17 cellular contexts compared by ENCODE assay signal in the genomic region with DNA sequence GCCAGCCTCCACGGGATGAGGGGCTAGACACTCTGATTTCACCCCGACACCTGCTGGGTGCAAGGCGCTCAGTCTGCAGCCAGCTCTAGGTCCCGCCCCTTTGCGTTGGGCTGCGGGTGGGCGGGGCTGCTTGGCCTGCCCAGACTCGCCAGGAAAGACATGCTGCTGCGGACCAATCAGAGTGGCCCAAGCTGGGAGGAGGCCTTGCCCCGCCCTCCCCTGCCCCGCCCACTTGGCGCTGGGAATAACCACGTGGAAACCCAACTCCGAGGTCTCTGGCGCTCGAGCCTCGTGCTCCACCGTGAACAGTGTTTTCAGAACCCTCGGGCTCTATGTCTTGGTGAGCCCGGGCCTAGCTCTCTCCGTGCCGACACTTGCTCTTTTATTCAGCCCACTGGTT. TPM values are rescaled to one million over a fixed set of nuclear protein-coding genes. Genes with fewer than 3 reads are reported as not detected.
DNase-seq lines count a peak whose midpoint lies in the region; ATAC-seq and TF ChIP-seq lines count a peak whose summit lies in the region.
"Had no signal": no experiment of that assay in that cellular context is flagged by ENCODE, and none has a peak within 500 bp of the region (broad histone marks: within the 10 kb centered on the region; RNA-seq: fewer than 3 reads in every experiment).

No MANE protein-coding gene starts in this region.

- H3K36me3 ChIP-seq in H7 (replicated peaks; ENCODE audit: control insufficient read depth, insufficient read depth, low read length) (no peaks in the 10 kb centered on the region), testis (ENCODE audit: low read depth, missing control alignments) (no peaks in the 10 kb centered on the region)
- H3K36me3 ChIP-seq: MG63 had no signal

- 50 to 53% methylated on average over 1 to 10 of the region's 22 CpGs for WGBS in testis, 2 donors

- H3K4me3 ChIP-seq in H7 (ENCODE audit: insufficient read depth, low read depth, low read length) = no peak overlapping the region
- H3K4me3 ChIP-seq in testis = no peak overlapping the region
- H3K4me3 ChIP-seq: MG63 had no signal

- H3K27me3 ChIP-seq in H7 (ENCODE audit: control insufficient read depth, insufficient read depth, low read length) (no peaks in the 10 kb centered on the region), testis (no peaks in the 10 kb centered on the region)
- H3K27me3 ChIP-seq: MG63 had no signal

- no peaks in the 10 kb centered on the region for H3K4me1 ChIP-seq in testis

- no peak overlapping the region for H3K4me3 Mint-ChIP-seq in activated T-helper 1 cell treated with anti-CD3 and anti-CD28 coated beads, Interleukin-12 subunit alpha, Interleukin-12 subunit beta, Interleukin-2, Interleukin-4 antibody, amounts not matched to agents 30 ng/mL and 10 ng/mL and 1 ng/mL, durations not matched to agents 14 hours and 24 hours and 36 hours

- H3K9me3 ChIP-seq in testis = no peaks in the 10 kb centered on the region
- H3K9me3 ChIP-seq: MG63 had no signal

- intact Hi-C loops in activated T-helper 1 cell treated with anti-CD3 and anti-CD28 coated beads, Interleukin-12 subunit alpha, Interleukin-12 subunit beta, Interleukin-2, Interleukin-4 antibody, amounts not matched to agents 30 ng/mL and 10 ng/mL and 1 ng/mL, durations not matched to agents 14 hours and 24 hours and 36 hours (cut with micrococcal nuclease) = loop anchor here (2.0 to 10.0 kb wide), 3 partner anchors 1439 to 1887 kb away; a partner anchor contains a TSS
- intact Hi-C loops in testis (cut with DNase I; ENCODE audit: low total_unique reads) = no loop called here

- no peak for TF ChIP-seq POLR2A in testis (IDR thresholded peaks at IDR 0.05)

- no peak for ATAC-seq in HG03039 (IDR thresholded peaks at IDR 0.05; ENCODE audit: unreplicated experiment)

- peaks cover 2% of the 10 kb centered on the region for H3K27me3 Mint-ChIP-seq in activated T-helper 1 cell treated with anti-CD3 and anti-CD28 coated beads, Interleukin-12 subunit alpha, Interleukin-12 subunit beta, Interleukin-2, Interleukin-4 antibody, amounts not matched to agents 30 ng/mL and 10 ng/mL and 1 ng/mL, durations not matched to agents 14 hours and 24 hours and 36 hours (ENCODE audit: insufficient read depth)

- peak; percentile 61 for DNase-seq in H7
- DNase-seq in activated T-helper 1 cell treated with anti-CD3 and anti-CD28 coated beads, Interleukin-12 subunit alpha, Interleukin-12 subunit beta, Interleukin-2, Interleukin-4 antibody, amounts not matched to agents 30 ng/mL and 10 ng/mL and 1 ng/mL, durations not matched to agents 14 hours and 24 hours and 36 hours (ENCODE audit: low spot score) = no peak
- no peak for DNase-seq in epithelial cell of prostate (ENCODE audit: low read depth, low spot score)
- DNase-seq in testis = peak; percentile 61
- DNase-seq in RKO (ENCODE audit: low spot score) = no peak
- DNase-seq in NCI-H345 (lab: John Stamatoyannopoulos, UW) = no peak
- DNase-seq: DMS153, DND-41, GOT3, KG1, MG63, NCI-H2029, NCI-H446 treated with DMSO at 0.1 percent for 48 hours, NCI-H526, SHP77 had no signal

- H3K36me3 Mint-ChIP-seq in activated T-helper 1 cell treated with anti-CD3 and anti-CD28 coated beads, Interleukin-12 subunit alpha, Interleukin-12 subunit beta, Interleukin-2, Interleukin-4 antibody, amounts not matched to agents 30 ng/mL and 10 ng/mL and 1 ng/mL, durations not matched to agents 14 hours and 24 hours and 36 hours (ENCODE audit: low read depth) = no peaks in the 10 kb centered on the region

- peak overlapping the region; percentile 4 for H3K27ac Mint-ChIP-seq in activated T-helper 1 cell treated with anti-CD3 and anti-CD28 coated beads, Interleukin-12 subunit alpha, Interleukin-12 subunit beta, Interleukin-2, Interleukin-4 antibody, amounts not matched to agents 30 ng/mL and 10 ng/mL and 1 ng/mL, durations not matched to agents 14 hours and 24 hours and 36 hours

- no peaks in the 10 kb centered on the region for H3K9me3 Mint-ChIP-seq in activated T-helper 1 cell treated with anti-CD3 and anti-CD28 coated beads, Interleukin-12 subunit alpha, Interleukin-12 subunit beta, Interleukin-2, Interleukin-4 antibody, amounts not matched to agents 30 ng/mL and 10 ng/mL and 1 ng/mL, durations not matched to agents 14 hours and 24 hours and 36 hours

- H3K27ac ChIP-seq in epithelial cell of prostate (peak overlapping the region; percentile 36), testis (no peak overlapping the region)
- H3K27ac ChIP-seq: RWPE1 had no signal

- peaks cover 23% of the 10 kb centered on the region for H3K4me1 Mint-ChIP-seq in activated T-helper 1 cell treated with anti-CD3 and anti-CD28 coated beads, Interleukin-12 subunit alpha, Interleukin-12 subunit beta, Interleukin-2, Interleukin-4 antibody, amounts not matched to agents 30 ng/mL and 10 ng/mL and 1 ng/mL, durations not matched to agents 14 hours and 24 hours and 36 hours (ENCODE audit: low read depth)

- TF ChIP-seq CTCF in testis (IDR thresholded peaks at IDR 0.05) = no peak

RNA-seq across cellular contexts. Expression of a gene that starts 5.3 kb away (rescaled TPM):
- total RNA-seq in H7 (2014; rRNA removed; shearing (Covaris generic)) = 67.0 and 68.1 TPM in 2 replicates
- total RNA-seq in activated T-helper 1 cell treated with anti-CD3 and anti-CD28 coated beads, Interleukin-12 subunit alpha, Interleukin-12 subunit beta, Interleukin-2, Interleukin-4 antibody, amounts not matched to agents 30 ng/mL and 10 ng/mL and 1 ng/mL, durations not matched to agents 14 hours and 24 hours and 36 hours = 39.4 and 49.2 TPM in 2 replicates
- total RNA-seq in testis = 10 to 100 TPM; 31.9 to 33.0 TPM
- 16.2 TPM for polyA plus RNA-seq in testis (ENCODE audit: insufficient read depth, low read depth, low replicate concordance)

Comparison
In these comparisons a context has a peak if more than half of its experiments do, and no peak if none do; other contexts are left out.
1. DNase-seq: peak in H7 (single experiment) and testis (single experiment); none in activated T-helper 1 cell treated with anti-CD3 and anti-CD28 coated beads, Interleukin-12 subunit alpha, Interleukin-12 subunit beta, Interleukin-2, Interleukin-4 antibody, amounts not matched to agents 30 ng/mL and 10 ng/mL and 1 ng/mL, durations not matched to agents 14 hours and 24 hours and 36 hours (single experiment), epithelial cell of prostate (single experiment), RKO (single experiment) and NCI-H345 (single experiment).